9 cellular contexts compared by ENCODE assay signal in the genomic region with DNA sequence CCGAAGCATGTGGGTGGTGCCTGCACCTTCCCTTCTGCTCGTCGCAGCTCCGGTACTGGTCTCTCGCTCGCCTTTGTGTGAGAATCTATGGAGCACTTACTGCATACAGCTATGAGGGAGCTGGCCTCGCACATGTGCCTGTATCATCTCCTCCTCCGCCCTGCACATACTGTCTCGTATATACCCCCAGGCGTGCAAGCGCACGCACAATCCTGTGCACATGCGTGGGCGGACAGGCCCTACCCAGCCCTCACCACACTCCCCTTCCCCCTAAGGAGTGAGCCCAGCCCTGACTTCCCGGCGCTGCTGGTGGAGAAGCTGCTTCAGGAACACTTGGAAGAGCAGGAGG. TPM values are rescaled to one million over a fixed set of nuclear protein-coding genes. Genes with fewer than 3 reads are reported as not detected.
DNase-seq lines count a peak whose midpoint lies in the region; ATAC-seq, FAIRE-seq and TF ChIP-seq lines count a peak whose summit lies in the region.
"Had no signal": no experiment of that assay in that cellular context is flagged by ENCODE, and none has a peak within 500 bp of the region (broad histone marks: within the 10 kb centered on the region; RNA-seq: fewer than 3 reads in every experiment).

No MANE protein-coding gene starts in this region.

- peaks cover 4% of the 10 kb centered on the region for H3K4me1 Mint-ChIP-seq in activated CD4-positive, alpha-beta T cell treated with anti-CD3 and anti-CD28 coated beads, Interleukin-2, amount 10 ng/mL, durations not matched to agents 24 days and 14 days
- H3K4me1 Mint-ChIP-seq in activated naive CD8-positive, alpha-beta T cell treated with anti-CD3 and anti-CD28 coated beads, Interleukin-2, amount 10 ng/mL, durations not matched to agents 7 days and 5 days = peaks cover 8% of the 10 kb centered on the region

- TF ChIP-seq RAD21 in HepG2 (CRISPR knock-in tag; IDR thresholded peaks at IDR 0.05) = no peak

- H3K27me3 Mint-ChIP-seq in activated CD4-positive, alpha-beta T cell treated with anti-CD3 and anti-CD28 coated beads, Interleukin-2, amount 10 ng/mL, durations not matched to agents 24 days and 14 days = no peaks in the 10 kb centered on the region
- no peaks in the 10 kb centered on the region for H3K27me3 Mint-ChIP-seq in activated naive CD8-positive, alpha-beta T cell treated with anti-CD3 and anti-CD28 coated beads, Interleukin-2, amount 10 ng/mL, durations not matched to agents 7 days and 5 days

- H3K9ac ChIP-seq in HepG2 (ENCODE audit: insufficient read depth, low read depth, low read length) = no peak overlapping the region

- H3K9me3 Mint-ChIP-seq in activated CD4-positive, alpha-beta T cell treated with anti-CD3 and anti-CD28 coated beads, Interleukin-2, amount 10 ng/mL, durations not matched to agents 24 days and 14 days = no peaks in the 10 kb centered on the region
- no peaks in the 10 kb centered on the region for H3K9me3 Mint-ChIP-seq in activated naive CD8-positive, alpha-beta T cell treated with anti-CD3 and anti-CD28 coated beads, Interleukin-2, amount 10 ng/mL, durations not matched to agents 7 days and 5 days

- TF ChIP-seq CTCF in HepG2 (CRISPR knock-in tag; IDR thresholded peaks at IDR 0.05) = no peak; the same call in 1 of the 2 replicates
- TF ChIP-seq CTCF in testis (IDR thresholded peaks at IDR 0.05) = no peak

- intact Hi-C loops in activated CD4-positive, alpha-beta T cell treated with anti-CD3 and anti-CD28 coated beads, Interleukin-2, amount 10 ng/mL, durations not matched to agents 24 days and 14 days (cut with micrococcal nuclease) = loop anchor here (1.0 kb wide), 1 partner anchor 8 kb away; a partner anchor contains a TSS
- intact Hi-C loops in HepG2 (cut with micrococcal nuclease; ENCODE audit: unreplicated experiment) = no loop called here
- intact Hi-C loops in testis (cut with DNase I; ENCODE audit: low total_unique reads) = loop anchor here (10.0 kb wide), 1 partner anchor 47 kb away; no protein-coding TSS in a partner anchor

- H3K4me2 ChIP-seq in HepG2 (ENCODE audit: low read depth, low read length) = no peak overlapping the region

- 100% methylated on average over 13 of the region's 16 CpGs for WGBS in HepG2 (ENCODE audit: low lambda C conversion rate)
- WGBS in testis, 2 donors = 48 to 64% methylated on average over 14 to 16 of the region's 16 CpGs

- H2AFZ ChIP-seq in HepG2 (ENCODE audit: low read length) = no peak overlapping the region

- no peaks in the 10 kb centered on the region for H3K79me2 ChIP-seq in HepG2 (ENCODE audit: insufficient read depth, low read length)

- H3K4me1 ChIP-seq in HepG2 (ENCODE audit: insufficient read depth, low read length) (peaks cover 21% of the 10 kb centered on the region), testis (peaks cover 24% of the 10 kb centered on the region)

- no peak for DNase-seq in activated CD4-positive, alpha-beta T cell treated with anti-CD3 and anti-CD28 coated beads, Interleukin-2, amount 10 ng/mL, durations not matched to agents 24 days and 14 days
- no peak for DNase-seq in activated CD4-positive, alpha-beta T cell treated with anti-CD3 and anti-CD28 coated beads, Interleukin-2, amount 50 U/mL, for 48 hours
- DNase-seq in activated naive CD8-positive, alpha-beta T cell treated with anti-CD3 and anti-CD28 coated beads, Interleukin-2, amount 10 ng/mL, durations not matched to agents 7 days and 5 days = no peak
- no peak for DNase-seq in HepG2 (ENCODE audit: low spot score)
- DNase-seq in testis = no peak
- no peak for DNase-seq in RCC 7860 (ENCODE audit: low spot score)
- DNase-seq in NCI-H1694 (lab: John Stamatoyannopoulos, UW) = no peak
- no peak for DNase-seq in foreskin melanocyte

- 0 out of 4 replicates have a peak, but pooled peaks of 1 of the 2 experiments have one; percentile 11 for TF ChIP-seq POLR2A in HepG2 (IDR thresholded peaks at IDR 0.05; ENCODE audit: insufficient read depth in 1 of 2, low read depth in 2 of 2, low read length in 2 of 2)
- no peak for TF ChIP-seq POLR2A in testis (IDR thresholded peaks at IDR 0.05)

- TSS peak; percentile 14 for BruUV-seq in HepG2 (replicated peaks; lab: Mats Ljungman, UMichigan)

- H3K27me3 ChIP-seq in HepG2 (ENCODE audit: control insufficient read depth in 1 of 2, insufficient read depth in 2 of 2, low read length in 2 of 2) (no peaks in the 10 kb centered on the region), testis (no peaks in the 10 kb centered on the region)
- H3K27me3 ChIP-seq: gastrocnemius medialis had no signal

- H3K27ac ChIP-seq in HepG2 (ENCODE audit: extremely low read length, insufficient read depth, low read length) (no peak overlapping the region), testis (peak overlapping the region in 1 of 2 donors; percentile 83)

- no peak for ATAC-seq in activated naive CD8-positive, alpha-beta T cell treated with anti-CD3 and anti-CD28 coated beads, Interleukin-2, amount 10 ng/mL, durations not matched to agents 7 days and 5 days (ENCODE audit: low read depth)
- ATAC-seq in HepG2 = no peak

- POLR2A ChIA-PET in activated naive CD8-positive, alpha-beta T cell treated with anti-CD3 and anti-CD28 coated beads, Interleukin-2, amount 10 ng/mL, durations not matched to agents 7 days and 5 days (lab: Charles Lee) = interaction anchor here (0.5 to 1.9 kb wide), 2 partner anchors 13 to 70 kb away, joined by 4 to 8 read pairs; a partner anchor contains a TSS
- POLR2A ChIA-PET in HepG2 (lab: Yijun Ruan, JAX) = interaction anchor here (1.6 kb wide), 1 partner anchor 10 kb away, joined by 6 read pairs; a partner anchor contains a TSS

- peaks cover 15% of the 10 kb centered on the region for H3K36me3 Mint-ChIP-seq in activated CD4-positive, alpha-beta T cell treated with anti-CD3 and anti-CD28 coated beads, Interleukin-2, amount 10 ng/mL, durations not matched to agents 24 days and 14 days (ENCODE audit: low read depth)
- peaks cover 2% of the 10 kb centered on the region for H3K36me3 Mint-ChIP-seq in activated naive CD8-positive, alpha-beta T cell treated with anti-CD3 and anti-CD28 coated beads, Interleukin-2, amount 10 ng/mL, durations not matched to agents 7 days and 5 days

- FAIRE-seq in HepG2 (lab: Jason Lieb, UNC) (no peak), RCC 7860 (lab: Jason Lieb, UNC) (no peak)

- in situ Hi-C loops in HepG2 (cut with HindIII; ENCODE audit: extremely low pct_ligation_motif_present, low pct_unique_long_range_greater_than_20kb) = no loop called here

- no peaks in the 10 kb centered on the region for H3K9me3 ChIP-seq in HepG2 (ENCODE audit: low read length)
- H3K9me3 ChIP-seq in testis = no peaks in the 10 kb centered on the region
- H3K9me3 ChIP-seq: gastrocnemius medialis had no signal

- no peak for TF ChIP-seq EP300 in HepG2 (IDR thresholded peaks at IDR 0.05; ENCODE audit: low read depth in 2 of 2, low read length in 2 of 2)
- no peak for TF ChIP-seq EP300 in HepG2 (CRISPR knock-in tag; IDR thresholded peaks at IDR 0.05; ENCODE audit: borderline replicate concordance)

- CTCF ChIA-PET in HepG2 (lab: Yijun Ruan, JAX; ENCODE audit: low intra/inter-chr PET ratio, low total read pairs) = interaction anchor here (1.2 to 1.5 kb wide), 2 partner anchors 9 to 49 kb away, joined by 3 to 12 read pairs; a partner anchor contains a TSS

- H4K20me1 ChIP-seq in HepG2 (ENCODE audit: insufficient read depth, low read length) = 0 out of 2 replicates have a peak, but pooled peaks cover 4% of the 10 kb centered on the region

- H3K4me3 Mint-ChIP-seq in activated CD4-positive, alpha-beta T cell treated with anti-CD3 and anti-CD28 coated beads, Interleukin-2, amount 10 ng/mL, durations not matched to agents 24 days and 14 days = peak overlapping the region; percentile 51
- peak overlapping the region; percentile 44 for H3K4me3 Mint-ChIP-seq in activated naive CD8-positive, alpha-beta T cell treated with anti-CD3 and anti-CD28 coated beads, Interleukin-2, amount 10 ng/mL, durations not matched to agents 7 days and 5 days

- peak overlapping the region; percentile 65 for H3K27ac Mint-ChIP-seq in activated CD4-positive, alpha-beta T cell treated with anti-CD3 and anti-CD28 coated beads, Interleukin-2, amount 10 ng/mL, durations not matched to agents 24 days and 14 days
- H3K27ac Mint-ChIP-seq in activated naive CD8-positive, alpha-beta T cell treated with anti-CD3 and anti-CD28 coated beads, Interleukin-2, amount 10 ng/mL, durations not matched to agents 7 days and 5 days = no peak overlapping the region

- no peak overlapping the region; a peak in 1 of 6 replicates for H3K4me3 ChIP-seq in HepG2 (replicated peaks in 1 of 3; ENCODE audit: insufficient read depth in 1 of 3, low read depth in 2 of 3, low read length in 3 of 3)
- peak overlapping the region; percentile 30 to 50 for H3K4me3 ChIP-seq in testis

- H3K36me3 ChIP-seq in HepG2 (replicated peaks in 1 of 2; ENCODE audit: control insufficient read depth in 1 of 2, insufficient read depth in 2 of 2, low read length in 2 of 2) (peaks cover 24 to 31% of the 10 kb centered on the region in 2 experiments), testis (ENCODE audit: low read depth, missing control alignments) (no peaks in the 10 kb centered on the region)

RNA-seq across cellular contexts. Expression of a gene that starts 8.7 kb away (rescaled TPM):
- 19.6 and 20.7 TPM in 2 replicates for total RNA-seq in activated CD4-positive, alpha-beta T cell treated with anti-CD3 and anti-CD28 coated beads, Interleukin-2, amount 10 ng/mL, durations not matched to agents 24 days and 14 days
- 10 to 100 TPM; 11.4 to 12.9 TPM for total RNA-seq in activated naive CD8-positive, alpha-beta T cell treated with anti-CD3 and anti-CD28 coated beads, Interleukin-2, amount 10 ng/mL, durations not matched to agents 7 days and 5 days
- 15.8 and 25.3 TPM in 2 replicates for total RNA-seq in HepG2 (2016; rRNA removed; fragmentation: Illumina TruSeq; extraction: Trizol)
- 13.7 and 16.1 TPM in 2 replicates for total RNA-seq in HepG2 (2016; cell fraction: cytosol; rRNA removed; fragmentation: Illumina TruSeq; extraction: Trizol; ENCODE audit: low read depth)
- total RNA-seq in HepG2 (2016; cell fraction: insoluble cytoplasmic fraction; rRNA removed; fragmentation: Illumina TruSeq; extraction: Trizol) = 12.5 and 18.3 TPM in 2 replicates
- total RNA-seq in HepG2 (2016; cell fraction: membrane; rRNA removed; fragmentation: Illumina TruSeq; extraction: Trizol) = 33.3 and 40.2 TPM in 2 replicates
- 14.5 and 18.4 TPM in 2 replicates for total RNA-seq in HepG2 (2016; cell fraction: nucleus; rRNA removed; fragmentation: Illumina TruSeq; extraction: Trizol)
- 18.6 and 27.2 TPM in 2 replicates for polyA plus RNA-seq in HepG2 (2011; rRNA removed)
- 17.0 and 21.2 TPM in 2 replicates for polyA plus RNA-seq in HepG2 (2011; cell fraction: cytosol; rRNA removed)
- polyA plus RNA-seq in HepG2 (2011; cell fraction: nucleus; rRNA removed) = 35.7 and 42.1 TPM in 2 replicates
- polyA plus RNA-seq in HepG2 (2012) = 39.2 and 39.3 TPM in 2 replicates
- polyA plus RNA-seq in HepG2 (2016; cell fraction: cytosol; fragmentation: Illumina TruSeq; extraction: Trizol; ENCODE audit: low read depth) = 8.4 and 11.9 TPM in 2 replicates
- polyA plus RNA-seq in HepG2 (2016; cell fraction: insoluble cytoplasmic fraction; fragmentation: Illumina TruSeq; extraction: Trizol; ENCODE audit: low read depth) = 30.5 and 42.6 TPM in 2 replicates
- polyA plus RNA-seq in HepG2 (2016; cell fraction: membrane; fragmentation: Illumina TruSeq; extraction: Trizol; ENCODE audit: low read depth) = 46.8 and 48.0 TPM in 2 replicates
- polyA plus RNA-seq in HepG2 (2016; cell fraction: nucleus; fragmentation: Illumina TruSeq; extraction: Trizol; ENCODE audit: insufficient read depth, low read depth) = 60.8 and 65.6 TPM in 2 replicates
- 18.1 and 22.4 TPM in 2 replicates for polyA minus RNA-seq in HepG2 (2011; rRNA and poly(A)+ RNA removed; ENCODE audit: low replicate concordance)
- polyA minus RNA-seq in HepG2 (2011; cell fraction: cytosol; rRNA and poly(A)+ RNA removed) = 12.0 and 21.3 TPM in 2 replicates
- polyA minus RNA-seq in HepG2 (2011; cell fraction: nucleus; rRNA and poly(A)+ RNA removed) = 12.7 and 19.6 TPM in 2 replicates
- total RNA-seq in testis = 10 to 100 TPM; 87.6 to 94.3 TPM
- polyA plus RNA-seq in testis (ENCODE audit: insufficient read depth, low read depth, low replicate concordance) = 21.0 TPM

RNA-seq across cellular contexts. Expression of a gene that starts 11.9 kb away (rescaled TPM):
- total RNA-seq in activated CD4-positive, alpha-beta T cell treated with anti-CD3 and anti-CD28 coated beads, Interleukin-2, amount 10 ng/mL, durations not matched to agents 24 days and 14 days = 49.4 and 52.7 TPM in 2 replicates
- total RNA-seq in activated naive CD8-positive, alpha-beta T cell treated with anti-CD3 and anti-CD28 coated beads, Interleukin-2, amount 10 ng/mL, durations not matched to agents 7 days and 5 days = 10 to 100 TPM; 78.8 to 80.8 TPM
- total RNA-seq in HepG2 (2016; rRNA removed; fragmentation: Illumina TruSeq; extraction: Trizol) (41.2 and 79.4 TPM in 2 replicates), testis (1 to 10 TPM; 3.2 to 7.4 TPM)
- 49.8 and 56.5 TPM in 2 replicates for total RNA-seq in HepG2 (2016; cell fraction: cytosol; rRNA removed; fragmentation: Illumina TruSeq; extraction: Trizol; ENCODE audit: low read depth)
- total RNA-seq in HepG2 (2016; cell fraction: insoluble cytoplasmic fraction; rRNA removed; fragmentation: Illumina TruSeq; extraction: Trizol) = 39.1 and 76.9 TPM in 2 replicates
- 32.9 and 35.3 TPM in 2 replicates for total RNA-seq in HepG2 (2016; cell fraction: membrane; rRNA removed; fragmentation: Illumina TruSeq; extraction: Trizol)
- total RNA-seq in HepG2 (2016; cell fraction: nucleus; rRNA removed; fragmentation: Illumina TruSeq; extraction: Trizol) = 62.2 and 72.4 TPM in 2 replicates
- polyA plus RNA-seq in HepG2 (2011; rRNA removed) (24.7 and 25.0 TPM in 2 replicates), testis (ENCODE audit: insufficient read depth, low read depth, low replicate concordance) (47.6 TPM)
- 33.2 and 51.0 TPM in 2 replicates for polyA plus RNA-seq in HepG2 (2011; cell fraction: cytosol; rRNA removed)
- polyA plus RNA-seq in HepG2 (2011; cell fraction: nucleus; rRNA removed) = 13.2 and 16.2 TPM in 2 replicates
- 13.8 and 14.8 TPM in 2 replicates for polyA plus RNA-seq in HepG2 (2012)
- polyA plus RNA-seq in HepG2 (2016; cell fraction: cytosol; fragmentation: Illumina TruSeq; extraction: Trizol; ENCODE audit: low read depth) = 68.0 and 80.0 TPM in 2 replicates
- polyA plus RNA-seq in HepG2 (2016; cell fraction: insoluble cytoplasmic fraction; fragmentation: Illumina TruSeq; extraction: Trizol; ENCODE audit: low read depth) = 46.2 and 52.2 TPM in 2 replicates
- 28.9 and 31.1 TPM in 2 replicates for polyA plus RNA-seq in HepG2 (2016; cell fraction: membrane; fragmentation: Illumina TruSeq; extraction: Trizol; ENCODE audit: low read depth)
- 133 TPM in 2 replicates for polyA plus RNA-seq in HepG2 (2016; cell fraction: nucleus; fragmentation: Illumina TruSeq; extraction: Trizol; ENCODE audit: insufficient read depth, low read depth)
- polyA minus RNA-seq in HepG2 (2011; rRNA and poly(A)+ RNA removed; ENCODE audit: low replicate concordance) = 49.7 and 255 TPM in 2 replicates
- polyA minus RNA-seq in HepG2 (2011; cell fraction: cytosol; rRNA and poly(A)+ RNA removed) = 11.2 and 23.9 TPM in 2 replicates
- 3.7 and 4.4 TPM in 2 replicates for polyA minus RNA-seq in HepG2 (2011; cell fraction: nucleus; rRNA and poly(A)+ RNA removed)

RNA-seq across cellular contexts. Expression of a gene that starts 31.4 kb away (rescaled TPM):
- 18.4 and 20.9 TPM in 2 replicates for total RNA-seq in activated CD4-positive, alpha-beta T cell treated with anti-CD3 and anti-CD28 coated beads, Interleukin-2, amount 10 ng/mL, durations not matched to agents 24 days and 14 days
- 1 to 10 TPM; 5.8 to 6.5 TPM for total RNA-seq in activated naive CD8-positive, alpha-beta T cell treated with anti-CD3 and anti-CD28 coated beads, Interleukin-2, amount 10 ng/mL, durations not matched to agents 7 days and 5 days
- total RNA-seq in HepG2 (2016; rRNA removed; fragmentation: Illumina TruSeq; extraction: Trizol) (13.0 and 16.7 TPM in 2 replicates), testis (10 to 100 TPM; 15.2 to 15.8 TPM)
- total RNA-seq in HepG2 (2016; cell fraction: cytosol; rRNA removed; fragmentation: Illumina TruSeq; extraction: Trizol; ENCODE audit: low read depth) = 5.8 and 6.2 TPM in 2 replicates
- total RNA-seq in HepG2 (2016; cell fraction: insoluble cytoplasmic fraction; rRNA removed; fragmentation: Illumina TruSeq; extraction: Trizol) = 13.4 and 17.8 TPM in 2 replicates
- total RNA-seq in HepG2 (2016; cell fraction: membrane; rRNA removed; fragmentation: Illumina TruSeq; extraction: Trizol) = 8.3 and 11.1 TPM in 2 replicates
- total RNA-seq in HepG2 (2016; cell fraction: nucleus; rRNA removed; fragmentation: Illumina TruSeq; extraction: Trizol) = 9.2 and 11.2 TPM in 2 replicates
- polyA plus RNA-seq in HepG2 (2011; rRNA removed) (12.4 and 13.6 TPM in 2 replicates), testis (ENCODE audit: insufficient read depth, low read depth, low replicate concordance) (11.2 TPM)
- 8.7 and 13.2 TPM in 2 replicates for polyA plus RNA-seq in HepG2 (2011; cell fraction: cytosol; rRNA removed)
- 5.8 and 6.4 TPM in 2 replicates for polyA plus RNA-seq in HepG2 (2011; cell fraction: nucleus; rRNA removed)
- polyA plus RNA-seq in HepG2 (2012) = 6.0 and 9.4 TPM in 2 replicates
- 7.8 and 8.4 TPM in 2 replicates for polyA plus RNA-seq in HepG2 (2016; cell fraction: cytosol; fragmentation: Illumina TruSeq; extraction: Trizol; ENCODE audit: low read depth)
- 21.7 TPM in 2 replicates for polyA plus RNA-seq in HepG2 (2016; cell fraction: insoluble cytoplasmic fraction; fragmentation: Illumina TruSeq; extraction: Trizol; ENCODE audit: low read depth)
- polyA plus RNA-seq in HepG2 (2016; cell fraction: membrane; fragmentation: Illumina TruSeq; extraction: Trizol; ENCODE audit: low read depth) = 9.2 and 11.9 TPM in 2 replicates
- 27.8 and 29.4 TPM in 2 replicates for polyA plus RNA-seq in HepG2 (2016; cell fraction: nucleus; fragmentation: Illumina TruSeq; extraction: Trizol; ENCODE audit: insufficient read depth, low read depth)
- 22.3 and 69.9 TPM in 2 replicates for polyA minus RNA-seq in HepG2 (2011; rRNA and poly(A)+ RNA removed; ENCODE audit: low replicate concordance)
- 3.4 and 4.1 TPM in 2 replicates for polyA minus RNA-seq in HepG2 (2011; cell fraction: cytosol; rRNA and poly(A)+ RNA removed)
- 2.5 and 3.7 TPM in 2 replicates for polyA minus RNA-seq in HepG2 (2011; cell fraction: nucleus; rRNA and poly(A)+ RNA removed)

RNA-seq across cellular contexts. Expression of a gene that starts 42.2 kb away (rescaled TPM):
- 9.6 and 10.3 TPM in 2 replicates for total RNA-seq in activated CD4-positive, alpha-beta T cell treated with anti-CD3 and anti-CD28 coated beads, Interleukin-2, amount 10 ng/mL, durations not matched to agents 24 days and 14 days
- total RNA-seq in activated naive CD8-positive, alpha-beta T cell treated with anti-CD3 and anti-CD28 coated beads, Interleukin-2, amount 10 ng/mL, durations not matched to agents 7 days and 5 days = 1 to 10 TPM; 3.0 to 6.1 TPM
- total RNA-seq in HepG2 (2016; rRNA removed; fragmentation: Illumina TruSeq; extraction: Trizol) (0.53 and 0.58 TPM in 2 replicates), testis (1 to 10 TPM; 2.8 to 4.6 TPM)
- 1.5 and 2.4 TPM in 2 replicates for total RNA-seq in HepG2 (2016; cell fraction: cytosol; rRNA removed; fragmentation: Illumina TruSeq; extraction: Trizol; ENCODE audit: low read depth)
- 0.61 and 1.2 TPM in 2 replicates for total RNA-seq in HepG2 (2016; cell fraction: insoluble cytoplasmic fraction; rRNA removed; fragmentation: Illumina TruSeq; extraction: Trizol)
- total RNA-seq in HepG2 (2016; cell fraction: membrane; rRNA removed; fragmentation: Illumina TruSeq; extraction: Trizol) = 1.4 and 1.8 TPM in 2 replicates
- 1.0 and 1.4 TPM in 2 replicates for total RNA-seq in HepG2 (2016; cell fraction: nucleus; rRNA removed; fragmentation: Illumina TruSeq; extraction: Trizol)
- polyA plus RNA-seq in HepG2 (2011; rRNA removed) (0.95 and 0.98 TPM in 2 replicates), testis (ENCODE audit: insufficient read depth, low read depth, low replicate concordance) (6.3 TPM)
- polyA plus RNA-seq in HepG2 (2011; cell fraction: cytosol; rRNA removed) = 1.4 TPM in 2 replicates
- 2.7 and 3.2 TPM in 2 replicates for polyA plus RNA-seq in HepG2 (2011; cell fraction: nucleus; rRNA removed)
- polyA plus RNA-seq in HepG2 (2012) = 1.8 and 2.1 TPM in 2 replicates
- polyA plus RNA-seq in HepG2 (2016; cell fraction: cytosol; fragmentation: Illumina TruSeq; extraction: Trizol; ENCODE audit: low read depth) = 0.90 and 0.94 TPM in 2 replicates
- polyA plus RNA-seq in HepG2 (2016; cell fraction: insoluble cytoplasmic fraction; fragmentation: Illumina TruSeq; extraction: Trizol; ENCODE audit: low read depth) = 1.1 and 2.1 TPM in 2 replicates
- polyA plus RNA-seq in HepG2 (2016; cell fraction: membrane; fragmentation: Illumina TruSeq; extraction: Trizol; ENCODE audit: low read depth) = 1.1 TPM in 2 replicates
- 2.0 and 3.3 TPM in 2 replicates for polyA plus RNA-seq in HepG2 (2016; cell fraction: nucleus; fragmentation: Illumina TruSeq; extraction: Trizol; ENCODE audit: insufficient read depth, low read depth)
- 4.2 and 9.4 TPM in 2 replicates for polyA minus RNA-seq in HepG2 (2011; rRNA and poly(A)+ RNA removed; ENCODE audit: low replicate concordance)
- polyA minus RNA-seq in HepG2 (2011; cell fraction: cytosol; rRNA and poly(A)+ RNA removed) = 3.9 and 4.1 TPM in 2 replicates
- polyA minus RNA-seq in HepG2 (2011; cell fraction: nucleus; rRNA and poly(A)+ RNA removed) = 0.64 and 1.2 TPM in 2 replicates

Comparison
In these comparisons a context has a peak if more than half of its experiments do, and no peak if none do; other contexts are left out.
1. H3K4me3 ChIP-seq: peak in testis (2 of 2); none in HepG2 (0 of 3).